8 cellular contexts compared by ENCODE assay signal in genomic region chr17:5239769-5240168, GRCh38. TPM values are rescaled to one million over a fixed set of nuclear protein-coding genes. Genes with fewer than 3 reads are reported as not detected.
"Had no signal": no experiment of that assay in that cellular context is flagged by ENCODE, and none has a peak within 500 bp of the region (broad histone marks: within the 10 kb centered on the region; RNA-seq: fewer than 3 reads in every experiment).

No MANE protein-coding gene starts in this region.

RNA-seq across cellular contexts. Expression of gene SCIMP, which starts 5.1 kb away (rescaled TPM):
- total RNA-seq: dermis blood vessel endothelial cell, endothelial cell of umbilical vein, epithelial cell of proximal tubule, glomerular endothelial cell, kidney epithelial cell, mammary epithelial cell, mesothelial cell of epicardium, myocyte had no signal
- polyA plus RNA-seq: endothelial cell of umbilical vein, mammary epithelial cell had no signal
